In the genomic region with DNA sequence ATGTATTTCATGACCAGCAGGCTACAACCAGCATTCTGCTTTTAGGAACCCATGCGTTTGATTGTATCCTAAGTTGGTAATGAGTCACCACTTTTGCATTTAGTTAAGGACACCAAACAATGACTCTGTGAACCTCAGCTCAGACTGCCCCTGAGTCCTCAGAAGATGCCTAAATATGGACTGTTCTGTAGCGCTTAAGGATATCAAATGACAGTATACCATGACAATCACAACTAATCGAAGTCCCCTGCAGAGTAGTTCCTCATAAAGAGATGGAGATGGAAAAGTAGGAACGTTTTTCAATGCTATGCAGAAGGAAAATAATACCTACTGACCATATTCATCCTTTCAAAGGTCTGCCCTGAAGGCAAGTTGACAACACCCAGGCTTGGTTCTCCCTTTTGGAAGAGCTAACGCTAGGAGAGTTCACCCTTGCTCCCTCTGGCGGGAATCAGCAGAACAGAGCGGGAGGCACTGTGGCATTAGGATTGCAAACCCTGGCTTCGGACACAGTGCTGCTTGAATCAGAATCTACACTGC, we compare ENCODE assay signal across 12 cellular contexts.
A peak's percentile ranks its signal among the peaks of the same experiment; 100 is the strongest.
DNase-seq lines count a peak whose midpoint lies in the region; ATAC-seq, FAIRE-seq and TF ChIP-seq lines count a peak whose summit lies in the region.
"Had no signal": no experiment of that assay in that cellular context is flagged by ENCODE, and none has a peak within 500 bp of the region (broad histone marks: within the 10 kb centered on the region; RNA-seq: fewer than 3 reads in every experiment).

No MANE protein-coding gene starts in this region.

- H3K9ac ChIP-seq in K562 (ENCODE audit: insufficient read depth in 1 of 2, low read depth in 2 of 2, low read length in 2 of 2) = no peak overlapping the region

- H3K27me3 ChIP-seq in K562 (ENCODE audit: control insufficient read depth in 2 of 2, insufficient read depth in 2 of 2, low read length in 2 of 2) = no peaks in the 10 kb centered on the region

- H3K4me2 ChIP-seq in K562 (ENCODE audit: insufficient read depth, low read length) = no peak overlapping the region

- no peak overlapping the region for H3K4me3 Mint-ChIP-seq in activated CD4-positive, alpha-beta T cell treated with anti-CD3 and anti-CD28 coated beads for 36 hours
- H3K4me3 Mint-ChIP-seq: activated T-helper 17 cell treated with anti-CD3 and anti-CD28 coated beads, Interleukin-2, amount 50 U/mL, for 72 hours; CD4-positive, alpha-beta memory T cell; T-helper 1 cell treated with Interleukin-12 subunit alpha and Interleukin-12 subunit beta and Interleukin-4 antibody, amounts not matched to agents 30 μg/mL and 1 μg/mL, for 36 hours had no signal

- no peaks in the 10 kb centered on the region for H3K36me3 Mint-ChIP-seq in activated CD4-positive, alpha-beta T cell treated with anti-CD3 and anti-CD28 coated beads for 36 hours (ENCODE audit: low read depth)

- no peak for FAIRE-seq in K562 (lab: Jason Lieb, UNC)

- no peak for TF ChIP-seq RAD21 in K562 (CRISPR knock-in tag; conservative IDR thresholded peaks at IDR 0.05 in 1 of 2, IDR thresholded peaks at IDR 0.05 in 1 of 2)

- H2AFZ ChIP-seq in K562 (ENCODE audit: low read depth, low read length) = no peak overlapping the region

- H3K9me3 ChIP-seq in K562 (replicated peaks; ENCODE audit: control insufficient read depth, insufficient read depth, low read depth, low read length) = no peaks in the 10 kb centered on the region

- no TSS peak for BruUV-seq in K562 (replicated peaks; lab: Mats Ljungman, UMichigan)

- CTCF ChIA-PET in K562 (lab: Yijun Ruan, JAX; ENCODE audit: low intra/inter-chr PET ratio) = interaction anchor here (0.6 kb wide), 1 partner anchor 50 kb away, joined by 3 read pairs; no protein-coding TSS in a partner anchor
- CTCF ChIA-PET in activated CD4-positive, alpha-beta T cell treated with anti-CD3 and anti-CD28 coated beads for 36 hours (lab: Charles Lee) = no interaction called here

- H3K27ac ChIP-seq in K562 (ENCODE audit: extremely low read depth, low read depth, low read length) = no peak overlapping the region

- ATAC-seq in K562 (peak; percentile 48; the same call in 1 of the 3 replicates), GM21576 (IDR thresholded peaks at IDR 0.05; ENCODE audit: unreplicated experiment) (no peak), HG03442 (IDR thresholded peaks at IDR 0.05; ENCODE audit: unreplicated experiment) (no peak)
- ATAC-seq in activated CD4-positive, alpha-beta T cell treated with anti-CD3 and anti-CD28 coated beads for 36 hours = no peak
- ATAC-seq: activated T-helper 17 cell treated with anti-CD3 and anti-CD28 coated beads, Interleukin-2, amount 50 U/mL, for 72 hours had no signal

- no peaks in the 10 kb centered on the region for H3K79me2 ChIP-seq in K562 (ENCODE audit: control insufficient read depth, insufficient read depth, low read length)

- no peaks in the 10 kb centered on the region for H3K27me3 Mint-ChIP-seq in activated CD4-positive, alpha-beta T cell treated with anti-CD3 and anti-CD28 coated beads for 36 hours
- H3K27me3 Mint-ChIP-seq: activated T-helper 17 cell treated with anti-CD3 and anti-CD28 coated beads, Interleukin-2, amount 50 U/mL, for 72 hours had no signal

- no peaks in the 10 kb centered on the region for H3K4me1 ChIP-seq in K562 (replicated peaks in 1 of 2; ENCODE audit: control insufficient read depth in 2 of 2, insufficient read depth in 2 of 2, low read length in 2 of 2)

- no peak for TF ChIP-seq POLR2A in K562 (conservative IDR thresholded peaks at IDR 0.05)

- 43% methylated on average over 2 of the region's 8 CpGs for WGBS in K562 (ENCODE audit: insufficient coverage, low coverage, missing lambda C conversion rate)

- in situ Hi-C loops in K562 (cut with MboI) = no loop called here

- DNase-seq in AG08396 (ENCODE audit: low spot score) (peak; percentile 6), HuH-7 (ENCODE audit: low spot score) (peak; percentile 15), K562 (ENCODE audit: extremely low read depth in 1 of 4, low spot score in 3 of 4) (peak in 2 of 4 experiments; percentile 3 to 6), iPS-NIHi11 (ENCODE audit: low spot score) (peak; percentile 71), putamen (ENCODE audit: low spot score) (no peak)
- DNase-seq in activated CD4-positive, alpha-beta T cell treated with anti-CD3 and anti-CD28 coated beads for 36 hours = no peak
- DNase-seq: CD4-positive, alpha-beta memory T cell; midbrain had no signal

- H3K9me1 ChIP-seq in K562 (ENCODE audit: control insufficient read depth, insufficient read depth, low read length) = no peaks in the 10 kb centered on the region

- H3K4me1 Mint-ChIP-seq in activated CD4-positive, alpha-beta T cell treated with anti-CD3 and anti-CD28 coated beads for 36 hours = no peaks in the 10 kb centered on the region
- H3K4me1 Mint-ChIP-seq: activated T-helper 17 cell treated with anti-CD3 and anti-CD28 coated beads, Interleukin-2, amount 50 U/mL, for 72 hours; CD4-positive, alpha-beta memory T cell had no signal

- no peak overlapping the region for H3K27ac Mint-ChIP-seq in activated CD4-positive, alpha-beta T cell treated with anti-CD3 and anti-CD28 coated beads for 36 hours
- H3K27ac Mint-ChIP-seq: activated T-helper 17 cell treated with anti-CD3 and anti-CD28 coated beads, Interleukin-2, amount 50 U/mL, for 72 hours; CD4-positive, alpha-beta memory T cell; T-helper 1 cell treated with Interleukin-12 subunit alpha and Interleukin-12 subunit beta and Interleukin-4 antibody, amounts not matched to agents 30 μg/mL and 1 μg/mL, for 36 hours had no signal

- peak; percentile 16 to 25 (median 20); a peak in 2 of 6 replicates for TF ChIP-seq CTCF in K562 (IDR thresholded peaks at IDR 0.05 in 2 of 3, conservative IDR thresholded peaks at IDR 0.05 in 1 of 3; ENCODE audit: insufficient read depth in 2 of 3, low read depth in 1 of 3, low read length in 3 of 3)

- no peaks in the 10 kb centered on the region for H3K36me3 ChIP-seq in K562 (ENCODE audit: control insufficient read depth, insufficient read depth, low read length)

- no peak overlapping the region for H3K4me3 ChIP-seq in K562

- no peaks in the 10 kb centered on the region for H3K9me3 Mint-ChIP-seq in activated CD4-positive, alpha-beta T cell treated with anti-CD3 and anti-CD28 coated beads for 36 hours (ENCODE audit: low read depth)
- H3K9me3 Mint-ChIP-seq: activated T-helper 17 cell treated with anti-CD3 and anti-CD28 coated beads, Interleukin-2, amount 50 U/mL, for 72 hours had no signal

- no peak for TF ChIP-seq EP300 in K562 (IDR thresholded peaks at IDR 0.05; ENCODE audit: low read length)

- intact Hi-C loops in K562 (cut with micrococcal nuclease) = no loop called here
- intact Hi-C loops in activated CD4-positive, alpha-beta T cell treated with anti-CD3 and anti-CD28 coated beads for 36 hours (cut with DNase I, micrococcal nuclease) = no loop called here

- H4K20me1 ChIP-seq in K562 (replicated peaks; ENCODE audit: control insufficient read depth, insufficient read depth, low read length) = no peaks in the 10 kb centered on the region

- POLR2A ChIA-PET in K562 (lab: Yijun Ruan, JAX) = no interaction called here
- POLR2A ChIA-PET in activated CD4-positive, alpha-beta T cell treated with anti-CD3 and anti-CD28 coated beads for 36 hours (lab: Charles Lee) = no interaction called here

TF ChIP-seq in K562, 482 proteins besides CTCF, POLR2A, EP300 and RAD21:
- no peak for TF ChIP-seq FOS (IDR thresholded peaks at IDR 0.05; ENCODE audit: extremely low read depth, insufficient read length)
- 0 out of 2 replicates have a peak, but pooled peaks have one; percentile 12 for TF ChIP-seq FOSL1 (tag; conservative IDR thresholded peaks at IDR 0.05)
- TF ChIP-seq, protein P1, sequence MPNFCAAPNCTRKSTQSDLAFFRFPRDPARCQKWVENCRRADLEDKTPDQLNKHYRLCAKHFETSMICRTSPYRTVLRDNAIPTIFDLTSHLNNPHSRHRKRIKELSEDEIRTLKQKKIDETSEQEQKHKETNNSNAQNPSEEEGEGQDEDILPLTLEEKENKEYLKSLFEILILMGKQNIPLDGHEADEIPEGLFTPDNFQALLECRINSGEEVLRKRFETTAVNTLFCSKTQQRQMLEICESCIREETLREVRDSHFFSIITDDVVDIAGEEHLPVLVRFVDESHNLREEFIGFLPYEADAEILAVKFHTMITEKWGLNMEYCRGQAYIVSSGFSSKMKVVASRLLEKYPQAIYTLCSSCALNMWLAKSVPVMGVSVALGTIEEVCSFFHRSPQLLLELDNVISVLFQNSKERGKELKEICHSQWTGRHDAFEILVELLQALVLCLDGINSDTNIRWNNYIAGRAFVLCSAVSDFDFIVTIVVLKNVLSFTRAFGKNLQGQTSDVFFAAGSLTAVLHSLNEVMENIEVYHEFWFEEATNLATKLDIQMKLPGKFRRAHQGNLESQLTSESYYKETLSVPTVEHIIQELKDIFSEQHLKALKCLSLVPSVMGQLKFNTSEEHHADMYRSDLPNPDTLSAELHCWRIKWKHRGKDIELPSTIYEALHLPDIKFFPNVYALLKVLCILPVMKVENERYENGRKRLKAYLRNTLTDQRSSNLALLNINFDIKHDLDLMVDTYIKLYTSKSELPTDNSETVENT (CRISPR knock-in tag; IDR thresholded peaks at IDR 0.05) = no peak
- TF ChIP-seq, protein P2, sequence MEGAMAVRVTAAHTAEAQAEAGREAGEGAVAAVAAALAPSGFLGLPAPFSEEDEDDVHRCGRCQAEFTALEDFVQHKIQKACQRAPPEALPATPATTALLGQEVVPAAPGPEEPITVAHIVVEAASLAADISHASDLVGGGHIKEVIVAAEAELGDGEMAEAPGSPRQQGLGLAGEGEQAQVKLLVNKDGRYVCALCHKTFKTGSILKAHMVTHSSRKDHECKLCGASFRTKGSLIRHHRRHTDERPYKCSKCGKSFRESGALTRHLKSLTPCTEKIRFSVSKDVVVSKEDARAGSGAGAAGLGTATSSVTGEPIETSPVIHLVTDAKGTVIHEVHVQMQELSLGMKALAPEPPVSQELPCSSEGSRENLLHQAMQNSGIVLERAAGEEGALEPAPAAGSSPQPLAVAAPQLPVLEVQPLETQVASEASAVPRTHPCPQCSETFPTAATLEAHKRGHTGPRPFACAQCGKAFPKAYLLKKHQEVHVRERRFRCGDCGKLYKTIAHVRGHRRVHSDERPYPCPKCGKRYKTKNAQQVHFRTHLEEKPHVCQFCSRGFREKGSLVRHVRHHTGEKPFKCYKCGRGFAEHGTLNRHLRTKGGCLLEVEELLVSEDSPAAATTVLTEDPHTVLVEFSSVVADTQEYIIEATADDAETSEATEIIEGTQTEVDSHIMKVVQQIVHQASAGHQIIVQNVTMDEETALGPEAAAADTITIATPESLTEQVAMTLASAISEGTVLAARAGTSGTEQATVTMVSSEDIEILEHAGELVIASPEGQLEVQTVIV (CRISPR knock-in tag; IDR thresholded peaks at IDR 0.05; ENCODE audit: borderline replicate concordance) = no peak
- no peak for TF ChIP-seq PRMT5 (CRISPR knock-in tag; IDR thresholded peaks at IDR 0.05)

Comparison
In these comparisons a context has a peak if more than half of its experiments do, and no peak if none do; other contexts are left out.
1. DNase-seq: peak in AG08396 (single experiment), HuH-7 (single experiment) and iPS-NIHi11 (single experiment); none in putamen (single experiment) and activated CD4-positive, alpha-beta T cell treated with anti-CD3 and anti-CD28 coated beads for 36 hours (single experiment).